1 cellular context compared by ENCODE assay signal in the genomic region with DNA sequence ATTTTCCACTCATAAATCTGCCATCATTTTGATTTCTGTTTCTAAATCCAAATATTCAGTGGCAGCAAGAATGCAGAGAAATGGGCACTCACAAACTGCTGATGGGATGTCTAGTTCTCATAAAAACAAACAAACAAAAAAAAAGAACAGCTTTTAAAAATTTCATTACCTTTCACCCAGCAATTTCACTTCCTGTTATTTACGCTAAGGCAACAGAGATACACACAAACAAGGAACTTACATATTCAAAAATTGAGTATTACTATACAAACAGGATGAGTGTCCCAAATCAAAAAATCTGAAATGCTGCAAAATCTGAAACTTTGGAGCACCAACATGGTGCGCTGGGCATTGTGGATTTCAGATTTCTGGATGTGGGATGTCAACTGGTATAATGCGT.
TF ChIP-seq lines count a peak whose summit lies in the region.

No MANE protein-coding gene starts in this region.

TF ChIP-seq in IMR-90, 13 proteins besides CTCF, POLR2A, EP300 and RAD21:
- TF ChIP-seq BHLHE40 (IDR thresholded peaks at IDR 0.05; ENCODE audit: low read depth, low read length) (no peak), FOS (IDR thresholded peaks at IDR 0.05; ENCODE audit: low read depth, low read length) (no peak), CHD1 (IDR thresholded peaks at IDR 0.05; ENCODE audit: low read depth, low read length) (no peak), RCOR1 (IDR thresholded peaks at IDR 0.05; ENCODE audit: insufficient replicate concordance, low read length) (no peak), RFX5 (IDR thresholded peaks at IDR 0.05; ENCODE audit: low read depth, low read length) (no peak), MAZ (IDR thresholded peaks at IDR 0.05; ENCODE audit: borderline replicate concordance, low read depth, low read length) (no peak), ELK1 (IDR thresholded peaks at IDR 0.05; ENCODE audit: borderline replicate concordance, low read depth, low read length) (no peak), MAFK (IDR thresholded peaks at IDR 0.05; ENCODE audit: low read depth, low read length) (no peak), SMC3 (IDR thresholded peaks at IDR 0.05; ENCODE audit: low read depth, low read length) (no peak), NFE2L2 (IDR thresholded peaks at IDR 0.05; ENCODE audit: low read depth, low read length) (no peak), MXI1 (IDR thresholded peaks at IDR 0.05; ENCODE audit: borderline replicate concordance, low read depth, low read length) (no peak), CEBPB (IDR thresholded peaks at IDR 0.05; ENCODE audit: low read depth, low read length) (no peak)
- TF ChIP-seq, protein P1, sequence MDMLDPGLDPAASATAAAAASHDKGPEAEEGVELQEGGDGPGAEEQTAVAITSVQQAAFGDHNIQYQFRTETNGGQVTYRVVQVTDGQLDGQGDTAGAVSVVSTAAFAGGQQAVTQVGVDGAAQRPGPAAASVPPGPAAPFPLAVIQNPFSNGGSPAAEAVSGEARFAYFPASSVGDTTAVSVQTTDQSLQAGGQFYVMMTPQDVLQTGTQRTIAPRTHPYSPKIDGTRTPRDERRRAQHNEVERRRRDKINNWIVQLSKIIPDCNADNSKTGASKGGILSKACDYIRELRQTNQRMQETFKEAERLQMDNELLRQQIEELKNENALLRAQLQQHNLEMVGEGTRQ (IDR thresholded peaks at IDR 0.05; ENCODE audit: low read depth, low read length): no peak
